ENCODE assay signal across 1 cellular context in genomic region chr7:139109983-139110411, GRCh38.
TF ChIP-seq lines count a peak whose summit lies in the region.

No MANE protein-coding gene starts in this region.

TF ChIP-seq in HepG2, 621 proteins besides CTCF, POLR2A, EP300 and RAD21 (continued from another document):
- TF ChIP-seq CREB1 (IDR thresholded peaks at IDR 0.05) (no peak), CREB1 (CRISPR knock-in tag; IDR thresholded peaks at IDR 0.05) (peak; percentile 7; the same call in 1 of the 2 replicates), FOXC1 (CRISPR knock-in tag; IDR thresholded peaks at IDR 0.05; ENCODE audit: borderline replicate concordance) (no peak), PAWR (CRISPR knock-in tag; IDR thresholded peaks at IDR 0.05; ENCODE audit: borderline replicate concordance) (no peak), ZNF451 (CRISPR knock-in tag; IDR thresholded peaks at IDR 0.05) (no peak), RARA (CRISPR knock-in tag; IDR thresholded peaks at IDR 0.05) (0 out of 2 replicates have a peak, but pooled peaks have one; percentile 2), RFX5 (IDR thresholded peaks at IDR 0.05; ENCODE audit: low read depth, low read length) (no peak), ZNF703 (CRISPR knock-in tag; IDR thresholded peaks at IDR 0.05; ENCODE audit: borderline replicate concordance) (no peak), RCOR2 (CRISPR knock-in tag; IDR thresholded peaks at IDR 0.05) (no peak), AGO2 (optimal IDR thresholded peaks at IDR 0.05; ENCODE audit: low read depth, low read length) (no peak), ZNF274 (CRISPR knock-in tag; IDR thresholded peaks at IDR 0.05) (no peak), ZNF431 (CRISPR knock-in tag; IDR thresholded peaks at IDR 0.05; ENCODE audit: borderline replicate concordance, low read depth) (0 out of 2 replicates have a peak, but pooled peaks have one; percentile 12), PRPF4 (IDR thresholded peaks at IDR 0.05; ENCODE audit: low read depth, low read length, poor library complexity, severe bottlenecking) (no peak), PHF5A (CRISPR knock-in tag; IDR thresholded peaks at IDR 0.05; ENCODE audit: low read depth, unreplicated experiment) (no peak), TFAP4 (IDR thresholded peaks at IDR 0.05; ENCODE audit: borderline replicate concordance, low read depth) (no peak), RNF219 (CRISPR knock-in tag; IDR thresholded peaks at IDR 0.05) (no peak), HOXA9 (CRISPR knock-in tag; IDR thresholded peaks at IDR 0.05; ENCODE audit: borderline replicate concordance) (no peak), HMG20A (CRISPR knock-in tag; IDR thresholded peaks at IDR 0.05; ENCODE audit: borderline replicate concordance) (0 out of 2 replicates have a peak, but pooled peaks have one; percentile 9), ZNF792 (CRISPR knock-in tag; IDR thresholded peaks at IDR 0.05) (0 out of 2 replicates have a peak, but pooled peaks have one; percentile 5), PAXIP1 (CRISPR knock-in tag; conservative IDR thresholded peaks at IDR 0.05) (no peak), ZNF207 (IDR thresholded peaks at IDR 0.05; ENCODE audit: borderline replicate concordance) (no peak), HIC2 (CRISPR knock-in tag; IDR thresholded peaks at IDR 0.05; ENCODE audit: low read depth) (no peak), ZNF256 (CRISPR knock-in tag; conservative IDR thresholded peaks at IDR 0.05) (no peak), STAT5B (CRISPR knock-in tag; IDR thresholded peaks at IDR 0.05) (no peak), SRSF1 (optimal IDR thresholded peaks at IDR 0.05; ENCODE audit: low read depth, low read length) (no peak), ZNF761 (CRISPR knock-in tag; conservative IDR thresholded peaks at IDR 0.05) (no peak), TEAD2 (CRISPR knock-in tag; IDR thresholded peaks at IDR 0.05) (no peak), ZHX1 (CRISPR knock-in tag; IDR thresholded peaks at IDR 0.05; ENCODE audit: low read depth) (no peak), ZBTB33 (CRISPR knock-in tag; IDR thresholded peaks at IDR 0.05) (no peak), RFX1 (IDR thresholded peaks at IDR 0.05) (no peak), ZFP36L2 (CRISPR knock-in tag; IDR thresholded peaks at IDR 0.05) (no peak), ZNF720 (CRISPR knock-in tag; IDR thresholded peaks at IDR 0.05) (no peak), XRCC5 (optimal IDR thresholded peaks at IDR 0.05; ENCODE audit: low read length) (no peak), FOXA3 (CRISPR knock-in tag; IDR thresholded peaks at IDR 0.05) (0 out of 2 replicates have a peak, but pooled peaks have one; percentile 1), NONO (IDR thresholded peaks at IDR 0.05) (no peak), NONO (CRISPR knock-in tag; conservative IDR thresholded peaks at IDR 0.05) (0 out of 2 replicates have a peak, but pooled peaks have one; percentile 9), ASH2L (IDR thresholded peaks at IDR 0.05; ENCODE audit: insufficient read length, low read depth, low read length) (no peak), ZFX (CRISPR knock-in tag; IDR thresholded peaks at IDR 0.05; ENCODE audit: low read depth) (no peak; the same call in 1 of the 2 replicates), REL (CRISPR knock-in tag; conservative IDR thresholded peaks at IDR 0.05) (0 out of 2 replicates have a peak, but pooled peaks have one; percentile 1)
